Comparison of ENCODE assay signal across 8 cellular contexts in genomic region chr7:129951076-129952011, GRCh38. TPM values are rescaled to one million over a fixed set of nuclear protein-coding genes. Genes with fewer than 3 reads are reported as not detected.
A peak's percentile ranks its signal among the peaks of the same experiment; 100 is the strongest.
DNase-seq lines count a peak whose midpoint lies in the region; ATAC-seq and TF ChIP-seq lines count a peak whose summit lies in the region.

No MANE protein-coding gene starts in this region.

- H3K4me1 ChIP-seq in lung (ENCODE audit: control insufficient read depth in 2 of 2, insufficient read depth in 2 of 2, low read length in 2 of 2) = peaks cover 4 to 8% of the 10 kb centered on the region in 2 donors
- H3K4me1 ChIP-seq in vagina = peaks cover 45% of the 10 kb centered on the region

- no peak for TF ChIP-seq POLR2A in vagina (IDR thresholded peaks at IDR 0.05)
- no peak for TF ChIP-seq POLR2A in GM18505 (IDR thresholded peaks at IDR 0.05; ENCODE audit: borderline replicate concordance, extremely low read depth, insufficient read depth, insufficient read length)

- no peak overlapping the region for H3K4me3 Mint-ChIP-seq in chondrocyte (ENCODE audit: unreplicated experiment)

- H3K9me3 Mint-ChIP-seq in chondrocyte (ENCODE audit: low read depth) = no peaks in the 10 kb centered on the region

- H3K36me3 ChIP-seq in lung (ENCODE audit: control insufficient read depth in 2 of 2, insufficient read depth in 2 of 2, low read length in 2 of 2) (peaks cover 0 to 2% of the 10 kb centered on the region in 2 donors), vagina (no peaks in the 10 kb centered on the region)

- DNase-seq in EL = peak; percentile 25
- peak; percentile 26 for DNase-seq in NCI-H1105 treated with DMSO at 0.1 percent for 48 hours (lab: John Stamatoyannopoulos, UW)
- peak; percentile 15 for DNase-seq in chondrocyte (ENCODE audit: low spot score)
- DNase-seq in lung (ENCODE audit: low spot score) = no peak
- DNase-seq in vagina (ENCODE audit: extremely low spot score in 2 of 2) = no peak

- no peak for ATAC-seq in lung (ENCODE audit: insufficient read depth, low FRiP score)
- no peak for ATAC-seq in HG02642 (IDR thresholded peaks at IDR 0.05; ENCODE audit: poor library complexity, unreplicated experiment)
- no peak for ATAC-seq in GM21367 (IDR thresholded peaks at IDR 0.05; ENCODE audit: unreplicated experiment)
- no peak for ATAC-seq in GM18505 (IDR thresholded peaks at IDR 0.05; ENCODE audit: unreplicated experiment)

- H3K9me3 ChIP-seq in lung (ENCODE audit: control insufficient read depth in 2 of 2, insufficient read depth in 1 of 2, low read length in 1 of 2) = no peaks in the 10 kb centered on the region
- H3K9me3 ChIP-seq in vagina = no peaks in the 10 kb centered on the region

- H3K27me3 Mint-ChIP-seq in chondrocyte (ENCODE audit: low read depth) = no peaks in the 10 kb centered on the region

- H3K27ac Mint-ChIP-seq in chondrocyte (ENCODE audit: unreplicated experiment) = no peak overlapping the region

- H3K36me3 Mint-ChIP-seq in chondrocyte (ENCODE audit: low read depth) = peaks cover 5% of the 10 kb centered on the region

- WGBS in lung, 2 donors = 0 to 1% methylated on average over 7 of the region's 7 CpGs

- peak overlapping the region; percentile 98 for H3K27ac ChIP-seq in lung (ENCODE audit: low read depth in 1 of 2, low read length in 1 of 2)
- H3K27ac ChIP-seq in vagina = peak overlapping the region; percentile 99

- H3K27me3 ChIP-seq in lung (ENCODE audit: control insufficient read depth, insufficient read depth) (no peaks in the 10 kb centered on the region), vagina (no peaks in the 10 kb centered on the region)

- intact Hi-C loops in vagina (cut with DNase I) = loop anchor here (10.0 kb wide), 1 partner anchor 127 kb away; no protein-coding TSS in a partner anchor

- H3K4me3 ChIP-seq in lung (peak overlapping the region; percentile 85), vagina (peak overlapping the region; percentile 69 to 92)

- TF ChIP-seq CTCF in chondrocyte (IDR thresholded peaks at IDR 0.05) = no peak
- no peak for TF ChIP-seq CTCF in lung (IDR thresholded peaks at IDR 0.05; ENCODE audit: control extremely low read depth, extremely low read depth)
- no peak for TF ChIP-seq CTCF in vagina (IDR thresholded peaks at IDR 0.05)

- H3K4me1 Mint-ChIP-seq in chondrocyte (ENCODE audit: low read depth) = peaks cover 19% of the 10 kb centered on the region

RNA-seq across cellular contexts. Expression of gene UBE2H, which starts 1.4 kb away (rescaled TPM):
- total RNA-seq in chondrocyte (137 to 172 TPM (median 167 TPM) in 3 replicates), lung (100 to 1,000 TPM in 1 of 2 donors, 10 to 100 TPM in 1; 63.0 to 102 TPM), vagina (68.5 TPM)
- polyA plus RNA-seq in lung = 10 to 100 TPM; 23.0 to 36.4 TPM

Comparison
In these comparisons a context has a peak if more than half of its experiments do, and no peak if none do; other contexts are left out.
1. DNase-seq: peak in EL (single experiment), NCI-H1105 treated with DMSO at 0.1 percent for 48 hours (single experiment) and chondrocyte (single experiment); none in lung (single experiment) and vagina (0 of 2).